ENCODE assay signal across 20 cellular contexts in the genomic region with DNA sequence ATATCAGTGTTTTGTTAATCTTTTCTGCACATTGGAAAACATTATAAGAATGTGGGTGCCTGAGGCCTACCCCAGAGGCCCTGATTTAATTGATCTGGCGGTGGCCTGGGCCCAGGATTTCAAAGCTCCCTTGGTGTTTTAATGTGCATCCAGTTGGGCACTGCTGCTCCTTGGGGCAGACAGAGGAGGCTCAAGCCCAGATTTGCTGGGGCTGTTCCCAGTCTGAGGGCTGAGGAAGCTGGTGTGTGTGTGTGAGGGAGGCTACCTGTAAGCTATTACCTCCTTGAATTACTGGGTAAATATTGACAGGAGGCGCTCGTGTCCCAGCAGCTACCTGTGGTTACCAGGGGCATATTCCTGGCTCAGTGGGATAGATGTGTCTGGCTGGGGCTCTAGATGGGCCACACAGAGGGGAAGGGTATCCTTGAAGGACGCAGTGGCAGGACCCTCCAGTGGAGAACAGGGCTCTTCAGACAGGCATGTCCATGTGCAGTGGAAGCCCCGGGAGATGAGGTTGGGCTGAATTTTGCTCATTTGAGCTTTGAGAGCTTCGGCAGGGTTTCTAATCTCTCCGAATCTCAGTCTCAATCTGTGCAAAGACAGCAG.
A peak's percentile ranks its signal among the peaks of the same experiment; 100 is the strongest.
DNase-seq lines count a peak whose midpoint lies in the region; ATAC-seq and TF ChIP-seq lines count a peak whose summit lies in the region.
"Had no signal": no experiment of that assay in that cellular context is flagged by ENCODE, and none has a peak within 500 bp of the region (broad histone marks: within the 10 kb centered on the region; RNA-seq: fewer than 3 reads in every experiment).

No MANE protein-coding gene starts in this region.

- H3K27ac Mint-ChIP-seq in chondrocyte (ENCODE audit: unreplicated experiment) (no peak overlapping the region), osteocyte (ENCODE audit: unreplicated experiment) (no peak overlapping the region)
- H3K27ac Mint-ChIP-seq in activated CD4-positive, alpha-beta memory T cell treated with anti-CD3 and anti-CD28 coated beads, Interleukin-2, amount 10 ng/mL, durations not matched to agents 7 days and 5 days, result no peak overlapping the region
- H3K27ac Mint-ChIP-seq: B cell; CD4-positive, alpha-beta T cell; CD8-positive, alpha-beta T cell had no signal

- H3K36me3 Mint-ChIP-seq in chondrocyte (ENCODE audit: low read depth) (peaks cover 3% of the 10 kb centered on the region), osteocyte (ENCODE audit: unreplicated experiment) (no peaks in the 10 kb centered on the region)
- H3K36me3 Mint-ChIP-seq in activated CD4-positive, alpha-beta memory T cell treated with anti-CD3 and anti-CD28 coated beads, Interleukin-2, amount 10 ng/mL, durations not matched to agents 7 days and 5 days (ENCODE audit: low read depth), result no peaks in the 10 kb centered on the region
- H3K36me3 Mint-ChIP-seq: CD8-positive, alpha-beta T cell had no signal

- H3K27me3 Mint-ChIP-seq in chondrocyte (ENCODE audit: low read depth), result no peaks in the 10 kb centered on the region
- H3K27me3 Mint-ChIP-seq in osteocyte (ENCODE audit: unreplicated experiment), result no peaks in the 10 kb centered on the region
- H3K27me3 Mint-ChIP-seq in activated CD4-positive, alpha-beta memory T cell treated with anti-CD3 and anti-CD28 coated beads, Interleukin-2, amount 10 ng/mL, durations not matched to agents 7 days and 5 days, result no peaks in the 10 kb centered on the region
- H3K27me3 Mint-ChIP-seq: B cell; CD4-positive, alpha-beta T cell had no signal

- peaks cover 3% of the 10 kb centered on the region for H3K27me3 ChIP-seq in WERI-Rb-1 (ENCODE audit: insufficient read depth, low read depth, severe bottlenecking)
- H3K27me3 ChIP-seq: BLaER1 treated with 17β-estradiol and CSF1 and Interleukin-3, amounts not matched to agents 10 nM and 100 nM had no signal

- peaks cover 70% of the 10 kb centered on the region for H3K9me3 Mint-ChIP-seq in chondrocyte (ENCODE audit: low read depth)
- peaks cover 60% of the 10 kb centered on the region for H3K9me3 Mint-ChIP-seq in osteocyte (ENCODE audit: unreplicated experiment)
- peaks cover 32% of the 10 kb centered on the region for H3K9me3 Mint-ChIP-seq in activated CD4-positive, alpha-beta memory T cell treated with anti-CD3 and anti-CD28 coated beads, Interleukin-2, amount 10 ng/mL, durations not matched to agents 7 days and 5 days

- H3K4me1 Mint-ChIP-seq in chondrocyte (ENCODE audit: low read depth), result no peaks in the 10 kb centered on the region
- H3K4me1 Mint-ChIP-seq in osteocyte (ENCODE audit: unreplicated experiment), result no peaks in the 10 kb centered on the region
- no peaks in the 10 kb centered on the region for H3K4me1 Mint-ChIP-seq in activated CD4-positive, alpha-beta memory T cell treated with anti-CD3 and anti-CD28 coated beads, Interleukin-2, amount 10 ng/mL, durations not matched to agents 7 days and 5 days
- H3K4me1 Mint-ChIP-seq: B cell had no signal

- CTCF ChIA-PET in activated CD4-positive, alpha-beta memory T cell treated with anti-CD3 and anti-CD28 coated beads, Interleukin-2, amount 10 ng/mL, durations not matched to agents 7 days and 5 days (lab: Charles Lee), result no interaction called here

- H3K9me3 ChIP-seq in WERI-Rb-1 (ENCODE audit: severe bottlenecking), result no peaks in the 10 kb centered on the region

- no peak for TF ChIP-seq CTCF in chondrocyte (IDR thresholded peaks at IDR 0.05)
- no peak for TF ChIP-seq CTCF in osteocyte (IDR thresholded peaks at IDR 0.05)
- no peak for TF ChIP-seq CTCF in WERI-Rb-1 (IDR thresholded peaks at IDR 0.05; ENCODE audit: low read depth, low read length)

- H3K36me3 ChIP-seq in WERI-Rb-1, result no peaks in the 10 kb centered on the region
- H3K36me3 ChIP-seq: BLaER1 treated with 17β-estradiol and CSF1 and Interleukin-3, amounts not matched to agents 10 nM and 100 nM had no signal

- H3K4me3 ChIP-seq in WERI-Rb-1 (ENCODE audit: low read depth, low read length), result no peak overlapping the region
- H3K4me3 ChIP-seq: A549; BLaER1 treated with 17β-estradiol and CSF1 and Interleukin-3, amounts not matched to agents 10 nM and 100 nM; GM12878 had no signal

- DNase-seq in DMS53 (lab: John Stamatoyannopoulos, UW) (peak; percentile 8), DMS53 treated with DMSO at 0.1 percent for 48 hours (lab: John Stamatoyannopoulos, UW; ENCODE audit: unreplicated experiment) (no peak), chondrocyte (ENCODE audit: low spot score) (peak; percentile 70), osteocyte (ENCODE audit: extremely low spot score, unreplicated experiment) (peak; percentile 79), WERI-Rb-1 (no peak)
- no peak for DNase-seq in activated CD4-positive, alpha-beta memory T cell treated with anti-CD3 and anti-CD28 coated beads, Interleukin-2, amount 10 ng/mL, durations not matched to agents 7 days and 5 days
- DNase-seq: AML-193; Caco-2; Calu3; CD4-positive, alpha-beta T cell; CD8-positive, alpha-beta T cell; DMS79 treated with DMSO at 0.1 percent for 48 hours; GF-D8 had no signal

- H3K27ac ChIP-seq in WERI-Rb-1, result no peak overlapping the region
- H3K27ac ChIP-seq: 22Rv1; A549; BLaER1 treated with 17β-estradiol and CSF1 and Interleukin-3, amounts not matched to agents 10 nM and 100 nM; C4-2B had no signal

- H3K4me3 Mint-ChIP-seq in chondrocyte (ENCODE audit: unreplicated experiment) (no peak overlapping the region), osteocyte (ENCODE audit: unreplicated experiment) (no peak overlapping the region)
- no peak overlapping the region for H3K4me3 Mint-ChIP-seq in activated CD4-positive, alpha-beta memory T cell treated with anti-CD3 and anti-CD28 coated beads, Interleukin-2, amount 10 ng/mL, durations not matched to agents 7 days and 5 days
- H3K4me3 Mint-ChIP-seq: B cell; CD4-positive, alpha-beta T cell; CD8-positive, alpha-beta T cell had no signal

- no peak for ATAC-seq in GM19455 (IDR thresholded peaks at IDR 0.05; ENCODE audit: unreplicated experiment)
- ATAC-seq: A549; CD8-positive, alpha-beta T cell; GM12878 had no signal

- POLR2A ChIA-PET in activated CD4-positive, alpha-beta memory T cell treated with anti-CD3 and anti-CD28 coated beads, Interleukin-2, amount 10 ng/mL, durations not matched to agents 7 days and 5 days (lab: Charles Lee), result no interaction called here

Comparison
In these comparisons a context has a peak if more than half of its experiments do, and no peak if none do; other contexts are left out.
1. DNase-seq: peak in DMS53 (single experiment), chondrocyte (single experiment) and osteocyte (single experiment); none in DMS53 treated with DMSO at 0.1 percent for 48 hours (single experiment), activated CD4-positive, alpha-beta memory T cell treated with anti-CD3 and anti-CD28 coated beads, Interleukin-2, amount 10 ng/mL, durations not matched to agents 7 days and 5 days (single experiment) and WERI-Rb-1 (single experiment).